Comparison of ENCODE assay signal across 22 cellular contexts in genomic region chr14:101711041-101711861, GRCh38. TPM values are rescaled to one million over a fixed set of nuclear protein-coding genes. Genes with fewer than 3 reads are reported as not detected.
DNase-seq lines count a peak whose midpoint lies in the region; ATAC-seq lines count a peak whose summit lies in the region.
"Had no signal": no experiment of that assay in that cellular context is flagged by ENCODE, and none has a peak within 500 bp of the region (broad histone marks: within the 10 kb centered on the region; RNA-seq: fewer than 3 reads in every experiment).

No MANE protein-coding gene starts in this region.

- H3K27ac ChIP-seq in neuronal stem cell (replicated peaks; ENCODE audit: low read length): no peak overlapping the region
- H3K27ac ChIP-seq: 22Rv1, epithelial cell of prostate, HL-60, upper lobe of right lung had no signal

- peaks cover 3 to 8% of the 10 kb centered on the region in 2 donors for H3K4me1 ChIP-seq in neuronal stem cell (ENCODE audit: control insufficient read depth in 2 of 2, insufficient read depth in 1 of 2, low read depth in 1 of 2, low read length in 2 of 2)

- peak; percentile 22 for DNase-seq in DMS 273 (lab: John Stamatoyannopoulos, UW; ENCODE audit: unreplicated experiment)
- no peak for DNase-seq in DMS 273 treated with DMSO at 0.1 percent for 48 hours (lab: John Stamatoyannopoulos, UW)
- peak; percentile 29 for DNase-seq in H7
- peak; percentile 60 to 67 (median 65) for DNase-seq in immature natural killer cell
- DNase-seq in neuronal stem cell (ENCODE audit: low spot score): no peak
- DNase-seq in midbrain (lab: John Stamatoyannopoulos, UW): no peak
- DNase-seq in iPS-NIHi7 (ENCODE audit: extremely low spot score): no peak
- DNase-seq: activated effector memory CD4-positive, alpha-beta T cell treated with anti-CD3 and anti-CD28 coated beads, Interleukin-2, amount 50 U/mL, for 16 hours; foreskin melanocyte; IMR-90; MM.1S; occipital lobe; right cardiac atrium; SHP77 treated with DMSO at 0.1 percent for 48 hours; stimulated activated naive CD4-positive, alpha-beta T cell treated with Interleukin-2 at 50 U/mL for 16 hours; upper lobe of right lung had no signal

- no CpG with 5 or more reads among the region's 13 CpGs for WGBS in neuronal stem cell (ENCODE audit: extremely low coverage in 2 of 2, insufficient read length in 2 of 2, insufficient replicate concordance in 1 of 2), 2 donors

- H3K36me3 Mint-ChIP-seq in immature natural killer cell: peaks cover 0 to 10% (median 0%) of the 10 kb centered on the region in 3 donors

- peaks cover 40 to 55% (median 48%) of the 10 kb centered on the region in 3 donors for H3K27me3 Mint-ChIP-seq in immature natural killer cell (ENCODE audit: low read depth in 3 of 3)

- no peak overlapping the region for H3K9ac ChIP-seq in neuronal stem cell (ENCODE audit: low read depth, low read length, poor library complexity)

- H3K4me1 Mint-ChIP-seq in immature natural killer cell: peaks cover 78 to 80% of the 10 kb centered on the region in 2 donors

- no peaks in the 10 kb centered on the region for H3K79me1 ChIP-seq in neuronal stem cell (ENCODE audit: low read depth, low read length)

- peaks cover 4 to 16% (median 13%) of the 10 kb centered on the region in 6 donors for H3K9me3 Mint-ChIP-seq in immature natural killer cell

- H3K14ac ChIP-seq in neuronal stem cell (ENCODE audit: low read length): no peak overlapping the region

- peak overlapping the region; percentile 10 for H2AFZ ChIP-seq in neuronal stem cell (ENCODE audit: low read length)

- peaks cover 5% of the 10 kb centered on the region for H3K27me3 ChIP-seq in H7 (ENCODE audit: control insufficient read depth, insufficient read depth, low read length)
- H3K27me3 ChIP-seq in neuronal stem cell (ENCODE audit: control insufficient read depth in 3 of 3, insufficient read depth in 3 of 3, low read depth in 1 of 3, low read length in 3 of 3): peaks cover 0 to 9% (median 6%) of the 10 kb centered on the region in 3 experiments
- H3K27me3 ChIP-seq: upper lobe of right lung had no signal

- H2BK5ac ChIP-seq in neuronal stem cell (ENCODE audit: low read length): no peak overlapping the region

- peak overlapping the region; percentile 93 to 99 (median 96) for H3K27ac Mint-ChIP-seq in immature natural killer cell
- H3K27ac Mint-ChIP-seq: dendritic cell treated with granulocyte-macrophage colony-stimulating factor and Interleukin-4, amounts not matched to agents 40 ng/mL and 50 ng/mL, for 4 days had no signal

- H4K8ac ChIP-seq in neuronal stem cell (ENCODE audit: low read depth, low read length): no peak overlapping the region

- peaks cover 0 to 2% of the 10 kb centered on the region in 2 donors for H3K9me3 ChIP-seq in neuronal stem cell (replicated peaks in 1 of 2; ENCODE audit: control insufficient read depth in 2 of 2, insufficient read depth in 1 of 2, low read depth in 1 of 2, low read length in 2 of 2)
- H3K9me3 ChIP-seq: upper lobe of right lung had no signal

- H3K4me3 ChIP-seq in H7 (ENCODE audit: insufficient read depth, low read depth, low read length) (no peak overlapping the region), neuronal stem cell (ENCODE audit: low read length in 2 of 2) (no peak overlapping the region)
- H3K4me3 ChIP-seq: upper lobe of right lung had no signal

- H2AK5ac ChIP-seq in neuronal stem cell (ENCODE audit: low read depth, low read length): no peak overlapping the region

- no peak overlapping the region for H3K4ac ChIP-seq in neuronal stem cell (ENCODE audit: low read length)

- peak overlapping the region; percentile 39 for H3K18ac ChIP-seq in neuronal stem cell (ENCODE audit: low read length)

- H4K91ac ChIP-seq in neuronal stem cell (ENCODE audit: low read depth, low read length, poor library complexity): no peak overlapping the region

- peak overlapping the region; percentile 60 for H2BK15ac ChIP-seq in neuronal stem cell (ENCODE audit: low read length)

- H3K23ac ChIP-seq in neuronal stem cell (ENCODE audit: low read depth, low read length, poor library complexity): peak overlapping the region; percentile 34

- no peak overlapping the region for H3K4me2 ChIP-seq in neuronal stem cell (ENCODE audit: insufficient read depth, low read length, poor library complexity, severe bottlenecking)

- H3K36me3 ChIP-seq in H7 (replicated peaks; ENCODE audit: control insufficient read depth, insufficient read depth, low read length) (no peaks in the 10 kb centered on the region), neuronal stem cell (replicated peaks in 1 of 2; ENCODE audit: control insufficient read depth in 2 of 2, insufficient read depth in 2 of 2, low read length in 2 of 2) (no peaks in the 10 kb centered on the region)
- H3K36me3 ChIP-seq: upper lobe of right lung had no signal

- H2BK120ac ChIP-seq in neuronal stem cell (ENCODE audit: low read depth, low read length): peak overlapping the region; percentile 48

- peak overlapping the region; percentile 48 to 66 (median 54) for H3K4me3 Mint-ChIP-seq in immature natural killer cell
- H3K4me3 Mint-ChIP-seq: dendritic cell treated with granulocyte-macrophage colony-stimulating factor and Interleukin-4, amounts not matched to agents 40 ng/mL and 50 ng/mL, for 4 days had no signal

- H2BK12ac ChIP-seq in neuronal stem cell (ENCODE audit: low read length): no peak overlapping the region

- ATAC-seq in HG02938 (IDR thresholded peaks at IDR 0.05; ENCODE audit: unreplicated experiment): no peak
- ATAC-seq: HCT116, right cardiac atrium, upper lobe of right lung had no signal

RNA-seq across cellular contexts. Expression of gene PPP2R5C, which starts 50.3 kb away (rescaled TPM):
- total RNA-seq in H7 (2014; rRNA removed; shearing (Covaris generic)): 46.7 and 64.6 TPM in 2 replicates
- 100 to 1,000 TPM; 214 to 250 (median 236) TPM for polyA plus RNA-seq in immature natural killer cell
- 199 TPM for polyA plus RNA-seq in neuronal stem cell (2013, experiment 1 of 2)
- polyA plus RNA-seq in neuronal stem cell (2013, experiment 2 of 2): 209 TPM

Comparison
In these comparisons a context has a peak if more than half of its experiments do, and no peak if none do; other contexts are left out.
1. DNase-seq: peak in DMS 273 (single experiment), H7 (single experiment) and immature natural killer cell (3 of 3); none in DMS 273 treated with DMSO at 0.1 percent for 48 hours (single experiment), neuronal stem cell (single experiment), midbrain (single experiment) and iPS-NIHi7 (single experiment).